ENCODE assay signal across 8 cellular contexts in the genomic region with DNA sequence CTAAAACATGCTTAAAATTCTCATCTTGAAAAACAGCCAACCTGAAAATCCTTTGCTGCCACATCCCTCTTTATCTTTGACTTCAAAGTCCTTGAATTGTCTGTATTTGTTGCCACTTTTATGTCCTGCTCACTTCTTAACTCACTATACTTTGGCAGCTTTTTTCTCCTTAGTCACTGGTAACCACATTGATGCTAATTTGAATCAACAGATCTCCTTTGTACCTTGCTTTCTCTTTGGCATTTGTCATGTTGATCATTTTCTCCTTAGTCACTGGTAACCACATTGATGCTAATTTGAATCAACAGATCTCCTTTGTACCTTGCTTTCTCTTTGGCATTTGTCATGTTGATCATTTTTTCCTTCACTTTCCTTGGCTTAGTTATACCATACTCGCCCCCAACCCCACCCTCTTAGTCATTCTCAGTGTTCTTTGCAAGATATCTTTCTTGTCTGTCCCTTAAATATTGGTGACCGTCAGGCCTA. TPM values are rescaled to one million over a fixed set of nuclear protein-coding genes. Genes with fewer than 3 reads are reported as not detected.
DNase-seq lines count a peak whose midpoint lies in the region; ATAC-seq and TF ChIP-seq lines count a peak whose summit lies in the region.
"Not testable (repeated sequence)": the region's sequence is repeated elsewhere in the genome, so short reads cannot be mapped to it uniquely, and the experiment has no call there.

No MANE protein-coding gene starts in this region.

- ATAC-seq in GM19035 (IDR thresholded peaks at IDR 0.05; ENCODE audit: unreplicated experiment) (peak; percentile 54), HG02642 (IDR thresholded peaks at IDR 0.05; ENCODE audit: poor library complexity, unreplicated experiment) (peak; percentile 40), HG03520 (IDR thresholded peaks at IDR 0.05; ENCODE audit: unreplicated experiment) (peak; percentile 60), T-helper 17 cell (peak; percentile 39)

- H3K27ac Mint-ChIP-seq in T-helper 17 cell = peak overlapping the region; percentile 67

- H3K4me1 Mint-ChIP-seq in T-helper 17 cell = peaks cover 32% of the 10 kb centered on the region

- H3K27me3 Mint-ChIP-seq in T-helper 17 cell = not testable (repeated sequence)

- peak; percentile 16 for DNase-seq in COLO829 (ENCODE audit: low spot score)
- not testable (repeated sequence) for DNase-seq in T-helper 17 cell
- peak; percentile 51 for DNase-seq in activated naive CD4-positive, alpha-beta T cell treated with Interleukin-2 at 50 U/mL for 16 hours
- peak in 1 of 2 donors; percentile 2 for DNase-seq in cardiac muscle cell (ENCODE audit: low read depth in 1 of 2, low spot score in 1 of 2)
- DNase-seq in stimulated activated CD4-positive, alpha-beta T cell treated with anti-CD3 and anti-CD28 coated beads, Interleukin-15, amount 100 ng/mL, for 24 hours = peak; percentile 63

- not testable (repeated sequence) for TF ChIP-seq CTCF in cardiac muscle cell (IDR thresholded peaks at IDR 0.05; ENCODE audit: low read depth, low read length)

- peak overlapping the region; percentile 38 for H3K27ac ChIP-seq in cardiac muscle cell

- H3K9me3 ChIP-seq in T-helper 17 cell (ENCODE audit: control insufficient read depth, low read length, poor library complexity, severe bottlenecking); cardiac muscle cell (ENCODE audit: low read depth): not testable (repeated sequence)

- not testable (repeated sequence) for H3K4me1 ChIP-seq in cardiac muscle cell (ENCODE audit: low read depth)

- not testable (repeated sequence) for H3K4me3 Mint-ChIP-seq in T-helper 17 cell

- not testable (repeated sequence) for H3K4me3 ChIP-seq in cardiac muscle cell

- not testable (repeated sequence) for H3K36me3 ChIP-seq in cardiac muscle cell

- H3K36me3 Mint-ChIP-seq in T-helper 17 cell (ENCODE audit: low read depth) = not testable (repeated sequence)

- not testable (repeated sequence) for H3K27me3 ChIP-seq in cardiac muscle cell

RNA-seq across cellular contexts. Expression of a gene that starts 8.6 kb away (rescaled TPM):
- total RNA-seq in T-helper 17 cell = 10 to 100 TPM; 28.9 to 38.3 TPM
- 26.9 and 37.4 TPM in 2 replicates for total RNA-seq in cardiac muscle cell
- 19.5 and 31.6 TPM in 2 replicates for polyA plus RNA-seq in cardiac muscle cell
